1 cellular context compared by ENCODE assay signal in genomic region chr20:44733341-44734069, GRCh38.
TF ChIP-seq lines count a peak whose summit lies in the region.

No MANE protein-coding gene starts in this region.

TF ChIP-seq in GM23338, 12 proteins besides CTCF, POLR2A, EP300 and RAD21 (continued from another document):
- TF ChIP-seq JUNB (IDR thresholded peaks at IDR 0.05; ENCODE audit: unreplicated experiment) = no peak
